Comparison of ENCODE assay signal across 1 cellular context in the genomic region with DNA sequence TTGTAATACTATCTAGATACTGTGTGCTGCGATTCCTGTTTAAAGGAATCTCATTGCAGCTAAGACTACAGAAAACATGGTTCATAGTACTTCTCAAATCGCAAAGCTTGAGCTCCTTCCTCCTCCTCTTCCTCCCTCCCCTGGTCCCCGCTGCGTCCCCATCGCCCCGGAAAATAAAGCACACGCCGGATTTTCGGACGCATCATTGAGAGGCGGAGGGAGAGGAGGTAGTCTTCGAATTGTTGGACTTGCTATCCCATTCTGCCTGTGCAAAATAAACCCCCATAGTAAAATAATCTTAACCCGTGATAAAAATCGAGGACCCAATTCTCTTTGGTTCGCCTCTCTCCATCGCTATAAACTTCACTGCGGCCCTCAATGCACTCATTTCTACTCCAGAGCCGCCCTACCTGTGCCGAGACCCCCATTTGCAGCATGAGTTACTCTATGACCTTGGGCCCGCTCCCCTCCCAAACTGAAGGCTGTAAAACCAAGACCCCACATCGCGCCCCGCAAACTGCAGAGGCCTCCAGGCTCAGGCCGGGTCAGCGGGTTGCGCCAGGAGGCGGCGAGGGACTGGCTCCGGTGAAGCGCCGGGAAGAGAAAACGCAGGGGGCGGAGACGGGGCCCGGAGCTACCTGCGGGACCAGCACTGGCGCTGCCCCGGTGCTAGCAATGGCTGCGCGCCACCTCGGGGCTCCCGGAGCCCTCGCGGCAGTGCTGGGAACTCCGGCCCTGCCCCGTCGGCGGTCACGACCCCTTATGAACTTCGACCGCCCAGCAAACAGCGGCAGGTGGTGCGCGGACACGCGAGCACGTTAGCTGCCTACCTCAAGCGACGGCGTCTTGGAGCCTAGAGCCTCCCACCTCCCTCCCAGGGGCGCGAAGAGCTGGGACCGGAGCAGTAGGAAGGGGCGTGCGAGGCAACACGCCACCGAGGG.
TF ChIP-seq lines count a peak whose summit lies in the region.

No MANE protein-coding gene starts in this region.

TF ChIP-seq in K562, 482 proteins besides CTCF, POLR2A, EP300 and RAD21 (continues in another document):
- TF ChIP-seq, protein P1, sequence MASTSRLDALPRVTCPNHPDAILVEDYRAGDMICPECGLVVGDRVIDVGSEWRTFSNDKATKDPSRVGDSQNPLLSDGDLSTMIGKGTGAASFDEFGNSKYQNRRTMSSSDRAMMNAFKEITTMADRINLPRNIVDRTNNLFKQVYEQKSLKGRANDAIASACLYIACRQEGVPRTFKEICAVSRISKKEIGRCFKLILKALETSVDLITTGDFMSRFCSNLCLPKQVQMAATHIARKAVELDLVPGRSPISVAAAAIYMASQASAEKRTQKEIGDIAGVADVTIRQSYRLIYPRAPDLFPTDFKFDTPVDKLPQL (IDR thresholded peaks at IDR 0.05; ENCODE audit: extremely low read depth, insufficient read length) = no peak
- TF ChIP-seq POLR2AphosphoS5 (IDR thresholded peaks at IDR 0.05; ENCODE audit: control insufficient read depth, insufficient read depth, low read depth, low read length) (0 out of 2 replicates have a peak, but pooled peaks have one; percentile 3), ZBTB7A (IDR thresholded peaks at IDR 0.05; ENCODE audit: borderline replicate concordance, control insufficient read depth, low read depth, low read length) (peak; percentile 73), ZKSCAN3 (CRISPR knock-in tag; IDR thresholded peaks at IDR 0.05) (no peak), YY1 (IDR thresholded peaks at IDR 0.05; ENCODE audit: borderline replicate concordance in 1 of 3, control insufficient read depth in 1 of 3, extremely low read depth in 1 of 3, insufficient read depth in 3 of 3, insufficient read length in 1 of 3, insufficient replicate concordance in 2 of 3, low read depth in 1 of 3, low read length in 2 of 3) (peak; percentile 13 to 90 (median 82)), GABPB1 (CRISPR knock-in tag; IDR thresholded peaks at IDR 0.05) (no peak), ZNF75A (CRISPR knock-in tag; IDR thresholded peaks at IDR 0.05) (no peak), TRIM24 (IDR thresholded peaks at IDR 0.05) (no peak), ARNT (IDR thresholded peaks at IDR 0.05) (0 out of 4 replicates have a peak, but pooled peaks of 1 of the 2 experiments have one; percentile 59), ZNF408 (CRISPR knock-in tag; IDR thresholded peaks at IDR 0.05; ENCODE audit: low read depth) (no peak), NR1H2 (CRISPR knock-in tag; IDR thresholded peaks at IDR 0.05) (peak; percentile 80; the same call in 1 of the 2 replicates), ZNF146 (CRISPR knock-in tag; IDR thresholded peaks at IDR 0.05; ENCODE audit: unreplicated experiment) (no peak), MTA3 (IDR thresholded peaks at IDR 0.05; ENCODE audit: borderline replicate concordance) (no peak), NCOA6 (IDR thresholded peaks at IDR 0.05) (no peak), ZBTB17 (CRISPR knock-in tag; IDR thresholded peaks at IDR 0.05) (peak; percentile 34; the same call in 1 of the 2 replicates), GABPB2 (CRISPR knock-in tag; conservative IDR thresholded peaks at IDR 0.05) (no peak), STAG1 (CRISPR knock-in tag; IDR thresholded peaks at IDR 0.05; ENCODE audit: borderline replicate concordance) (0 out of 2 replicates have a peak, but pooled peaks have one; percentile 17), ZFPM2 (CRISPR knock-in tag; IDR thresholded peaks at IDR 0.05) (0 out of 2 replicates have a peak, but pooled peaks have one; percentile 43), RB1 (IDR thresholded peaks at IDR 0.05; ENCODE audit: low read depth) (peak; percentile 32; the same call in 1 of the 2 replicates), FOXK1 (CRISPR knock-in tag; IDR thresholded peaks at IDR 0.05; ENCODE audit: borderline replicate concordance) (peak; percentile 63; the same call in 1 of the 2 replicates), STAT5A (IDR thresholded peaks at IDR 0.05; ENCODE audit: borderline replicate concordance, low read length) (no peak), FOXM1 (IDR thresholded peaks at IDR 0.05; ENCODE audit: low read depth) (no peak), FOXM1 (CRISPR knock-in tag; IDR thresholded peaks at IDR 0.05; ENCODE audit: low read depth) (peak; percentile 90; the same call in 1 of the 2 replicates), SAP30 (IDR thresholded peaks at IDR 0.05; ENCODE audit: borderline replicate concordance, insufficient read depth, low read depth, low read length, poor library complexity, severe bottlenecking) (peak; percentile 33), SUPT5H (IDR thresholded peaks at IDR 0.05) (no peak), PRPF4 (IDR thresholded peaks at IDR 0.05; ENCODE audit: insufficient read depth, low read depth, low read length, poor library complexity, severe bottlenecking) (peak; percentile 19), PHF20 (IDR thresholded peaks at IDR 0.05; ENCODE audit: partially characterized antibody) (no peak), CCNT2 (IDR thresholded peaks at IDR 0.05; ENCODE audit: borderline replicate concordance, extremely low read depth, insufficient read length, low read depth, low read length) (peak; percentile 5)
- TF ChIP-seq, protein P2, sequence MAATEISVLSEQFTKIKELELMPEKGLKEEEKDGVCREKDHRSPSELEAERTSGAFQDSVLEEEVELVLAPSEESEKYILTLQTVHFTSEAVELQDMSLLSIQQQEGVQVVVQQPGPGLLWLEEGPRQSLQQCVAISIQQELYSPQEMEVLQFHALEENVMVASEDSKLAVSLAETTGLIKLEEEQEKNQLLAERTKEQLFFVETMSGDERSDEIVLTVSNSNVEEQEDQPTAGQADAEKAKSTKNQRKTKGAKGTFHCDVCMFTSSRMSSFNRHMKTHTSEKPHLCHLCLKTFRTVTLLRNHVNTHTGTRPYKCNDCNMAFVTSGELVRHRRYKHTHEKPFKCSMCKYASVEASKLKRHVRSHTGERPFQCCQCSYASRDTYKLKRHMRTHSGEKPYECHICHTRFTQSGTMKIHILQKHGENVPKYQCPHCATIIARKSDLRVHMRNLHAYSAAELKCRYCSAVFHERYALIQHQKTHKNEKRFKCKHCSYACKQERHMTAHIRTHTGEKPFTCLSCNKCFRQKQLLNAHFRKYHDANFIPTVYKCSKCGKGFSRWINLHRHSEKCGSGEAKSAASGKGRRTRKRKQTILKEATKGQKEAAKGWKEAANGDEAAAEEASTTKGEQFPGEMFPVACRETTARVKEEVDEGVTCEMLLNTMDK (IDR thresholded peaks at IDR 0.05; ENCODE audit: borderline replicate concordance, insufficient read depth, low read depth, low read length, poor library complexity, severe bottlenecking) = peak; percentile 12
- TF ChIP-seq, protein P3, sequence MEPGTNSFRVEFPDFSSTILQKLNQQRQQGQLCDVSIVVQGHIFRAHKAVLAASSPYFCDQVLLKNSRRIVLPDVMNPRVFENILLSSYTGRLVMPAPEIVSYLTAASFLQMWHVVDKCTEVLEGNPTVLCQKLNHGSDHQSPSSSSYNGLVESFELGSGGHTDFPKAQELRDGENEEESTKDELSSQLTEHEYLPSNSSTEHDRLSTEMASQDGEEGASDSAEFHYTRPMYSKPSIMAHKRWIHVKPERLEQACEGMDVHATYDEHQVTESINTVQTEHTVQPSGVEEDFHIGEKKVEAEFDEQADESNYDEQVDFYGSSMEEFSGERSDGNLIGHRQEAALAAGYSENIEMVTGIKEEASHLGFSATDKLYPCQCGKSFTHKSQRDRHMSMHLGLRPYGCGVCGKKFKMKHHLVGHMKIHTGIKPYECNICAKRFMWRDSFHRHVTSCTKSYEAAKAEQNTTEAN (CRISPR knock-in tag; IDR thresholded peaks at IDR 0.05) = 0 out of 2 replicates have a peak, but pooled peaks have one; percentile 29
- TF ChIP-seq, protein P4, sequence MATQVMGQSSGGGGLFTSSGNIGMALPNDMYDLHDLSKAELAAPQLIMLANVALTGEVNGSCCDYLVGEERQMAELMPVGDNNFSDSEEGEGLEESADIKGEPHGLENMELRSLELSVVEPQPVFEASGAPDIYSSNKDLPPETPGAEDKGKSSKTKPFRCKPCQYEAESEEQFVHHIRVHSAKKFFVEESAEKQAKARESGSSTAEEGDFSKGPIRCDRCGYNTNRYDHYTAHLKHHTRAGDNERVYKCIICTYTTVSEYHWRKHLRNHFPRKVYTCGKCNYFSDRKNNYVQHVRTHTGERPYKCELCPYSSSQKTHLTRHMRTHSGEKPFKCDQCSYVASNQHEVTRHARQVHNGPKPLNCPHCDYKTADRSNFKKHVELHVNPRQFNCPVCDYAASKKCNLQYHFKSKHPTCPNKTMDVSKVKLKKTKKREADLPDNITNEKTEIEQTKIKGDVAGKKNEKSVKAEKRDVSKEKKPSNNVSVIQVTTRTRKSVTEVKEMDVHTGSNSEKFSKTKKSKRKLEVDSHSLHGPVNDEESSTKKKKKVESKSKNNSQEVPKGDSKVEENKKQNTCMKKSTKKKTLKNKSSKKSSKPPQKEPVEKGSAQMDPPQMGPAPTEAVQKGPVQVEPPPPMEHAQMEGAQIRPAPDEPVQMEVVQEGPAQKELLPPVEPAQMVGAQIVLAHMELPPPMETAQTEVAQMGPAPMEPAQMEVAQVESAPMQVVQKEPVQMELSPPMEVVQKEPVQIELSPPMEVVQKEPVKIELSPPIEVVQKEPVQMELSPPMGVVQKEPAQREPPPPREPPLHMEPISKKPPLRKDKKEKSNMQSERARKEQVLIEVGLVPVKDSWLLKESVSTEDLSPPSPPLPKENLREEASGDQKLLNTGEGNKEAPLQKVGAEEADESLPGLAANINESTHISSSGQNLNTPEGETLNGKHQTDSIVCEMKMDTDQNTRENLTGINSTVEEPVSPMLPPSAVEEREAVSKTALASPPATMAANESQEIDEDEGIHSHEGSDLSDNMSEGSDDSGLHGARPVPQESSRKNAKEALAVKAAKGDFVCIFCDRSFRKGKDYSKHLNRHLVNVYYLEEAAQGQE (CRISPR knock-in tag; IDR thresholded peaks at IDR 0.05; ENCODE audit: low read depth) = peak; percentile 61
- TF ChIP-seq, protein P5, sequence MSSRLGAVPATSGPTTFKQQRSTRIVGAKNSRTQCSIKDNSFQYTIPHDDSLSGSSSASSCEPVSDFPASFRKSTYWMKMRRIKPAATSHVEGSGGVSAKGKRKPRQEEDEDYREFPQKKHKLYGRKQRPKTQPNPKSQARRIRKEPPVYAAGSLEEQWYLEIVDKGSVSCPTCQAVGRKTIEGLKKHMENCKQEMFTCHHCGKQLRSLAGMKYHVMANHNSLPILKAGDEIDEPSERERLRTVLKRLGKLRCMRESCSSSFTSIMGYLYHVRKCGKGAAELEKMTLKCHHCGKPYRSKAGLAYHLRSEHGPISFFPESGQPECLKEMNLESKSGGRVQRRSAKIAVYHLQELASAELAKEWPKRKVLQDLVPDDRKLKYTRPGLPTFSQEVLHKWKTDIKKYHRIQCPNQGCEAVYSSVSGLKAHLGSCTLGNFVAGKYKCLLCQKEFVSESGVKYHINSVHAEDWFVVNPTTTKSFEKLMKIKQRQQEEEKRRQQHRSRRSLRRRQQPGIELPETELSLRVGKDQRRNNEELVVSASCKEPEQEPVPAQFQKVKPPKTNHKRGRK (tag; IDR thresholded peaks at IDR 0.05) = no peak
- TF ChIP-seq, protein P6, sequence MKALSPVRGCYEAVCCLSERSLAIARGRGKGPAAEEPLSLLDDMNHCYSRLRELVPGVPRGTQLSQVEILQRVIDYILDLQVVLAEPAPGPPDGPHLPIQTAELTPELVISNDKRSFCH (CRISPR knock-in tag; IDR thresholded peaks at IDR 0.05) = no peak
- TF ChIP-seq, protein P6 (tag; IDR thresholded peaks at IDR 0.05) = 0 out of 2 replicates have a peak, but pooled peaks have one; percentile 37
- TF ChIP-seq, protein P7, sequence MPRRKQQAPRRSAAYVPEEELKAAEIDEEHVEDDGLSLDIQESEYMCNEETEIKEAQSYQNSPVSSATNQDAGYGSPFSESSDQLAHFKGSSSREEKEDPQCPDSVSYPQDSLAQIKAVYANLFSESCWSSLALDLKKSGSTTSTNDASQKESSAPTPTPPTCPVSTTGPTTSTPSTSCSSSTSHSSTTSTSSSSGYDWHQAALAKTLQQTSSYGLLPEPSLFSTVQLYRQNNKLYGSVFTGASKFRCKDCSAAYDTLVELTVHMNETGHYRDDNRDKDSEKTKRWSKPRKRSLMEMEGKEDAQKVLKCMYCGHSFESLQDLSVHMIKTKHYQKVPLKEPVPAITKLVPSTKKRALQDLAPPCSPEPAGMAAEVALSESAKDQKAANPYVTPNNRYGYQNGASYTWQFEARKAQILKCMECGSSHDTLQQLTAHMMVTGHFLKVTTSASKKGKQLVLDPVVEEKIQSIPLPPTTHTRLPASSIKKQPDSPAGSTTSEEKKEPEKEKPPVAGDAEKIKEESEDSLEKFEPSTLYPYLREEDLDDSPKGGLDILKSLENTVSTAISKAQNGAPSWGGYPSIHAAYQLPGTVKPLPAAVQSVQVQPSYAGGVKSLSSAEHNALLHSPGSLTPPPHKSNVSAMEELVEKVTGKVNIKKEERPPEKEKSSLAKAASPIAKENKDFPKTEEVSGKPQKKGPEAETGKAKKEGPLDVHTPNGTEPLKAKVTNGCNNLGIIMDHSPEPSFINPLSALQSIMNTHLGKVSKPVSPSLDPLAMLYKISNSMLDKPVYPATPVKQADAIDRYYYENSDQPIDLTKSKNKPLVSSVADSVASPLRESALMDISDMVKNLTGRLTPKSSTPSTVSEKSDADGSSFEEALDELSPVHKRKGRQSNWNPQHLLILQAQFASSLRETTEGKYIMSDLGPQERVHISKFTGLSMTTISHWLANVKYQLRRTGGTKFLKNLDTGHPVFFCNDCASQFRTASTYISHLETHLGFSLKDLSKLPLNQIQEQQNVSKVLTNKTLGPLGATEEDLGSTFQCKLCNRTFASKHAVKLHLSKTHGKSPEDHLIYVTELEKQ (CRISPR knock-in tag; IDR thresholded peaks at IDR 0.05) = no peak
- TF ChIP-seq, protein P8, sequence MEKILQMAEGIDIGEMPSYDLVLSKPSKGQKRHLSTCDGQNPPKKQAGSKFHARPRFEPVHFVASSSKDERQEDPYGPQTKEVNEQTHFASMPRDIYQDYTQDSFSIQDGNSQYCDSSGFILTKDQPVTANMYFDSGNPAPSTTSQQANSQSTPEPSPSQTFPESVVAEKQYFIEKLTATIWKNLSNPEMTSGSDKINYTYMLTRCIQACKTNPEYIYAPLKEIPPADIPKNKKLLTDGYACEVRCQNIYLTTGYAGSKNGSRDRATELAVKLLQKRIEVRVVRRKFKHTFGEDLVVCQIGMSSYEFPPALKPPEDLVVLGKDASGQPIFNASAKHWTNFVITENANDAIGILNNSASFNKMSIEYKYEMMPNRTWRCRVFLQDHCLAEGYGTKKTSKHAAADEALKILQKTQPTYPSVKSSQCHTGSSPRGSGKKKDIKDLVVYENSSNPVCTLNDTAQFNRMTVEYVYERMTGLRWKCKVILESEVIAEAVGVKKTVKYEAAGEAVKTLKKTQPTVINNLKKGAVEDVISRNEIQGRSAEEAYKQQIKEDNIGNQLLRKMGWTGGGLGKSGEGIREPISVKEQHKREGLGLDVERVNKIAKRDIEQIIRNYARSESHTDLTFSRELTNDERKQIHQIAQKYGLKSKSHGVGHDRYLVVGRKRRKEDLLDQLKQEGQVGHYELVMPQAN (IDR thresholded peaks at IDR 0.05; ENCODE audit: borderline replicate concordance) = peak; percentile 86; the same call in 1 of the 2 replicates
- TF ChIP-seq, protein P9, sequence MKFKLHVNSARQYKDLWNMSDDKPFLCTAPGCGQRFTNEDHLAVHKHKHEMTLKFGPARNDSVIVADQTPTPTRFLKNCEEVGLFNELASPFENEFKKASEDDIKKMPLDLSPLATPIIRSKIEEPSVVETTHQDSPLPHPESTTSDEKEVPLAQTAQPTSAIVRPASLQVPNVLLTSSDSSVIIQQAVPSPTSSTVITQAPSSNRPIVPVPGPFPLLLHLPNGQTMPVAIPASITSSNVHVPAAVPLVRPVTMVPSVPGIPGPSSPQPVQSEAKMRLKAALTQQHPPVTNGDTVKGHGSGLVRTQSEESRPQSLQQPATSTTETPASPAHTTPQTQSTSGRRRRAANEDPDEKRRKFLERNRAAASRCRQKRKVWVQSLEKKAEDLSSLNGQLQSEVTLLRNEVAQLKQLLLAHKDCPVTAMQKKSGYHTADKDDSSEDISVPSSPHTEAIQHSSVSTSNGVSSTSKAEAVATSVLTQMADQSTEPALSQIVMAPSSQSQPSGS (CRISPR knock-in tag; IDR thresholded peaks at IDR 0.05) = 0 out of 2 replicates have a peak, but pooled peaks have one; percentile 69
